Comparison of ENCODE assay signal across 1 cellular context in the genomic region with DNA sequence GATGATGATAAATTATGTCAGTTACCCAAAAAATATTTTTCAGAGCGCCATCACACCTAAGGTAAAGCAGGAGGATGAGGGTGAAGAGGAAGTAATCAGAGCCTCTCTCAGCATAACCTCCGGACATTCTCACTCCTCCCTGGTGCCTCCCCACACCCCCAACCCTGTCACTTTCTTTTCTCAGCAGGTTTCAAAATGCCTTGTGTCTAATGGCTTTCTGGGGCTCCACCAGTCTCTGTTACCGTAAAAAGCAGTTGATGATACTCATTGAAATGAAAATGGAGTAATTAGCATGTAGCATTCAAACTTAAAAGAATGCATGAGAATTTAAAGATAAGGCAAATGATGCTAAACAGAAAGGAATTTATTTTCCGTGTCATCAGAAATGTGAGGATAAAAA.
TF ChIP-seq lines count a peak whose summit lies in the region.

No MANE protein-coding gene starts in this region.

TF ChIP-seq in H1, 55 proteins besides CTCF, POLR2A, EP300 and RAD21 (continued from another document):
- TF ChIP-seq, protein P1, sequence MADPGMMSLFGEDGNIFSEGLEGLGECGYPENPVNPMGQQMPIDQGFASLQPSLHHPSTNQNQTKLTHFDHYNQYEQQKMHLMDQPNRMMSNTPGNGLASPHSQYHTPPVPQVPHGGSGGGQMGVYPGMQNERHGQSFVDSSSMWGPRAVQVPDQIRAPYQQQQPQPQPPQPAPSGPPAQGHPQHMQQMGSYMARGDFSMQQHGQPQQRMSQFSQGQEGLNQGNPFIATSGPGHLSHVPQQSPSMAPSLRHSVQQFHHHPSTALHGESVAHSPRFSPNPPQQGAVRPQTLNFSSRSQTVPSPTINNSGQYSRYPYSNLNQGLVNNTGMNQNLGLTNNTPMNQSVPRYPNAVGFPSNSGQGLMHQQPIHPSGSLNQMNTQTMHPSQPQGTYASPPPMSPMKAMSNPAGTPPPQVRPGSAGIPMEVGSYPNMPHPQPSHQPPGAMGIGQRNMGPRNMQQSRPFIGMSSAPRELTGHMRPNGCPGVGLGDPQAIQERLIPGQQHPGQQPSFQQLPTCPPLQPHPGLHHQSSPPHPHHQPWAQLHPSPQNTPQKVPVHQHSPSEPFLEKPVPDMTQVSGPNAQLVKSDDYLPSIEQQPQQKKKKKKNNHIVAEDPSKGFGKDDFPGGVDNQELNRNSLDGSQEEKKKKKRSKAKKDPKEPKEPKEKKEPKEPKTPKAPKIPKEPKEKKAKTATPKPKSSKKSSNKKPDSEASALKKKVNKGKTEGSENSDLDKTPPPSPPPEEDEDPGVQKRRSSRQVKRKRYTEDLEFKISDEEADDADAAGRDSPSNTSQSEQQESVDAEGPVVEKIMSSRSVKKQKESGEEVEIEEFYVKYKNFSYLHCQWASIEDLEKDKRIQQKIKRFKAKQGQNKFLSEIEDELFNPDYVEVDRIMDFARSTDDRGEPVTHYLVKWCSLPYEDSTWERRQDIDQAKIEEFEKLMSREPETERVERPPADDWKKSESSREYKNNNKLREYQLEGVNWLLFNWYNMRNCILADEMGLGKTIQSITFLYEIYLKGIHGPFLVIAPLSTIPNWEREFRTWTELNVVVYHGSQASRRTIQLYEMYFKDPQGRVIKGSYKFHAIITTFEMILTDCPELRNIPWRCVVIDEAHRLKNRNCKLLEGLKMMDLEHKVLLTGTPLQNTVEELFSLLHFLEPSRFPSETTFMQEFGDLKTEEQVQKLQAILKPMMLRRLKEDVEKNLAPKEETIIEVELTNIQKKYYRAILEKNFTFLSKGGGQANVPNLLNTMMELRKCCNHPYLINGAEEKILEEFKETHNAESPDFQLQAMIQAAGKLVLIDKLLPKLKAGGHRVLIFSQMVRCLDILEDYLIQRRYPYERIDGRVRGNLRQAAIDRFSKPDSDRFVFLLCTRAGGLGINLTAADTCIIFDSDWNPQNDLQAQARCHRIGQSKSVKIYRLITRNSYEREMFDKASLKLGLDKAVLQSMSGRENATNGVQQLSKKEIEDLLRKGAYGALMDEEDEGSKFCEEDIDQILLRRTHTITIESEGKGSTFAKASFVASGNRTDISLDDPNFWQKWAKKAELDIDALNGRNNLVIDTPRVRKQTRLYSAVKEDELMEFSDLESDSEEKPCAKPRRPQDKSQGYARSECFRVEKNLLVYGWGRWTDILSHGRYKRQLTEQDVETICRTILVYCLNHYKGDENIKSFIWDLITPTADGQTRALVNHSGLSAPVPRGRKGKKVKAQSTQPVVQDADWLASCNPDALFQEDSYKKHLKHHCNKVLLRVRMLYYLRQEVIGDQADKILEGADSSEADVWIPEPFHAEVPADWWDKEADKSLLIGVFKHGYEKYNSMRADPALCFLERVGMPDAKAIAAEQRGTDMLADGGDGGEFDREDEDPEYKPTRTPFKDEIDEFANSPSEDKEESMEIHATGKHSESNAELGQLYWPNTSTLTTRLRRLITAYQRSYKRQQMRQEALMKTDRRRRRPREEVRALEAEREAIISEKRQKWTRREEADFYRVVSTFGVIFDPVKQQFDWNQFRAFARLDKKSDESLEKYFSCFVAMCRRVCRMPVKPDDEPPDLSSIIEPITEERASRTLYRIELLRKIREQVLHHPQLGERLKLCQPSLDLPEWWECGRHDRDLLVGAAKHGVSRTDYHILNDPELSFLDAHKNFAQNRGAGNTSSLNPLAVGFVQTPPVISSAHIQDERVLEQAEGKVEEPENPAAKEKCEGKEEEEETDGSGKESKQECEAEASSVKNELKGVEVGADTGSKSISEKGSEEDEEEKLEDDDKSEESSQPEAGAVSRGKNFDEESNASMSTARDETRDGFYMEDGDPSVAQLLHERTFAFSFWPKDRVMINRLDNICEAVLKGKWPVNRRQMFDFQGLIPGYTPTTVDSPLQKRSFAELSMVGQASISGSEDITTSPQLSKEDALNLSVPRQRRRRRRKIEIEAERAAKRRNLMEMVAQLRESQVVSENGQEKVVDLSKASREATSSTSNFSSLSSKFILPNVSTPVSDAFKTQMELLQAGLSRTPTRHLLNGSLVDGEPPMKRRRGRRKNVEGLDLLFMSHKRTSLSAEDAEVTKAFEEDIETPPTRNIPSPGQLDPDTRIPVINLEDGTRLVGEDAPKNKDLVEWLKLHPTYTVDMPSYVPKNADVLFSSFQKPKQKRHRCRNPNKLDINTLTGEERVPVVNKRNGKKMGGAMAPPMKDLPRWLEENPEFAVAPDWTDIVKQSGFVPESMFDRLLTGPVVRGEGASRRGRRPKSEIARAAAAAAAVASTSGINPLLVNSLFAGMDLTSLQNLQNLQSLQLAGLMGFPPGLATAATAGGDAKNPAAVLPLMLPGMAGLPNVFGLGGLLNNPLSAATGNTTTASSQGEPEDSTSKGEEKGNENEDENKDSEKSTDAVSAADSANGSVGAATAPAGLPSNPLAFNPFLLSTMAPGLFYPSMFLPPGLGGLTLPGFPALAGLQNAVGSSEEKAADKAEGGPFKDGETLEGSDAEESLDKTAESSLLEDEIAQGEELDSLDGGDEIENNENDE (IDR thresholded peaks at IDR 0.05; ENCODE audit: insufficient replicate concordance, low read length), result no peak
- no peak for TF ChIP-seq TEAD4 (IDR thresholded peaks at IDR 0.05; ENCODE audit: low read depth, low read length)
- no peak for TF ChIP-seq BCL11A (IDR thresholded peaks at IDR 0.05; ENCODE audit: low read depth in 2 of 2, low read length in 2 of 2)
- no peak for TF ChIP-seq NRF1 (IDR thresholded peaks at IDR 0.05; ENCODE audit: low read depth, low read length)
- TF ChIP-seq HDAC6 (IDR thresholded peaks at IDR 0.05; ENCODE audit: low read depth, low read length), result no peak
- TF ChIP-seq YY1 (IDR thresholded peaks at IDR 0.05; ENCODE audit: low read depth, low read length), result no peak
- TF ChIP-seq RXRA (IDR thresholded peaks at IDR 0.05; ENCODE audit: insufficient read depth, low read depth, low read length), result no peak
- TF ChIP-seq, protein P2, sequence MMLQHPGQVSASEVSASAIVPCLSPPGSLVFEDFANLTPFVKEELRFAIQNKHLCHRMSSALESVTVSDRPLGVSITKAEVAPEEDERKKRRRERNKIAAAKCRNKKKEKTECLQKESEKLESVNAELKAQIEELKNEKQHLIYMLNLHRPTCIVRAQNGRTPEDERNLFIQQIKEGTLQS (IDR thresholded peaks at IDR 0.05; ENCODE audit: insufficient read depth, low read depth, low read length), result no peak
- TF ChIP-seq POU5F1 (IDR thresholded peaks at IDR 0.05; ENCODE audit: low read depth, low read length), result no peak
- TF ChIP-seq TAF7 (optimal IDR thresholded peaks at IDR 0.05; ENCODE audit: borderline replicate concordance, low read depth, low read length), result no peak
- no peak for TF ChIP-seq JUND (IDR thresholded peaks at IDR 0.05; ENCODE audit: low read length)
- no peak for TF ChIP-seq CHD1 (IDR thresholded peaks at IDR 0.05; ENCODE audit: low read depth, low read length)
- no peak for TF ChIP-seq PHF8 (conservative IDR thresholded peaks at IDR 0.05; ENCODE audit: low read depth, low read length)
- no peak for TF ChIP-seq RNF2 (IDR thresholded peaks at IDR 0.05; ENCODE audit: borderline replicate concordance, low read depth, low read length, missing control alignments, poor library complexity, severe bottlenecking)
- TF ChIP-seq TAF1 (IDR thresholded peaks at IDR 0.05; ENCODE audit: low read depth, low read length), result no peak
- TF ChIP-seq SUZ12 (IDR thresholded peaks at IDR 0.05; ENCODE audit: low read length), result no peak
TF ChIP-seq in H1: peak in this region for 0.
